In genomic region chrX:8374041-8374825, GRCh38 we compare ENCODE assay signal across 15 cellular contexts.
DNase-seq lines count a peak whose midpoint lies in the region; ATAC-seq, FAIRE-seq and TF ChIP-seq lines count a peak whose summit lies in the region.
"Had no signal": no experiment of that assay in that cellular context is flagged by ENCODE, and none has a peak within 500 bp of the region (broad histone marks: within the 10 kb centered on the region; RNA-seq: fewer than 3 reads in every experiment).

No MANE protein-coding gene starts in this region.

- WGBS in heart right ventricle, 2 donors, result 91 to 94% methylated on average over 7 of the region's 7 CpGs

- peak overlapping the region; percentile 41; the same call in 1 of the 2 replicates for H3K4me2 ChIP-seq in PC-3 (ENCODE audit: low read length)
- H3K4me2 ChIP-seq: BLaER1 treated with 17β-estradiol and CSF1 and Interleukin-3, amounts not matched to agents 10 nM and 100 nM had no signal

- no peak overlapping the region for H3K27ac Mint-ChIP-seq in activated naive CD4-positive, alpha-beta T cell treated with anti-CD3 and anti-CD28 coated beads, Interleukin-2, amount 10 ng/mL, durations not matched to agents 7 days and 5 days
- H3K27ac Mint-ChIP-seq: IgD-negative memory B cell had no signal

- no peaks in the 10 kb centered on the region for H3K4me1 Mint-ChIP-seq in activated naive CD4-positive, alpha-beta T cell treated with anti-CD3 and anti-CD28 coated beads, Interleukin-2, amount 10 ng/mL, durations not matched to agents 7 days and 5 days
- H3K4me1 Mint-ChIP-seq: IgD-negative memory B cell had no signal

- H3K36me3 Mint-ChIP-seq in activated naive CD4-positive, alpha-beta T cell treated with anti-CD3 and anti-CD28 coated beads, Interleukin-2, amount 10 ng/mL, durations not matched to agents 7 days and 5 days, result no peaks in the 10 kb centered on the region
- H3K36me3 Mint-ChIP-seq: IgD-negative memory B cell had no signal

- H3K27me3 ChIP-seq in PC-3 (ENCODE audit: low read length), result no peaks in the 10 kb centered on the region
- no peaks in the 10 kb centered on the region for H3K27me3 ChIP-seq in bronchial epithelial cell (ENCODE audit: control insufficient read depth, insufficient read depth, low read length)
- H3K27me3 ChIP-seq in heart right ventricle, result no peaks in the 10 kb centered on the region
- H3K27me3 ChIP-seq: BLaER1 treated with 17β-estradiol and CSF1 and Interleukin-3, amounts not matched to agents 10 nM and 100 nM had no signal

- ATAC-seq in PC-3 (no peak), heart right ventricle (no peak)

- CTCF ChIA-PET in PC-3 (lab: Charles Lee), result interaction anchor here (0.5 kb wide), 1 partner anchor 233 kb away, joined by 3 read pairs; no protein-coding TSS in a partner anchor
- CTCF ChIA-PET in activated naive CD4-positive, alpha-beta T cell treated with anti-CD3 and anti-CD28 coated beads, Interleukin-2, amount 10 ng/mL, durations not matched to agents 7 days and 5 days (lab: Charles Lee), result no interaction called here

- no peaks in the 10 kb centered on the region for H3K9me3 ChIP-seq in PC-3 (ENCODE audit: low read length)
- H3K9me3 ChIP-seq in heart right ventricle, result peaks cover 0 to 24% (median 0%) of the 10 kb centered on the region in 11 donors

- no peak for FAIRE-seq in bronchial epithelial cell (lab: Jason Lieb, UNC)
- FAIRE-seq: A204.1, HTR-8/SVneo had no signal

- H3K9me3 Mint-ChIP-seq in activated naive CD4-positive, alpha-beta T cell treated with anti-CD3 and anti-CD28 coated beads, Interleukin-2, amount 10 ng/mL, durations not matched to agents 7 days and 5 days, result peaks cover 9% of the 10 kb centered on the region

- DNase-seq in 8988T (peak; percentile 23), PC-3 (peak; percentile 39), bronchial epithelial cell (ENCODE audit: low read depth) (peak; percentile 30), kidney glomerular epithelial cell (lab: John Stamatoyannopoulos, UW) (peak; percentile 0), heart right ventricle (no peak), NCI-H1417 treated with DMSO at 0.1 percent for 48 hours (lab: John Stamatoyannopoulos, UW) (no peak)
- no peak for DNase-seq in NK-92 treated with Interleukin-12 subunit alpha and Interleukin-12 subunit beta, amount 100 ng/mL, for 24 hours (lab: John Stamatoyannopoulos, UW)
- no peak for DNase-seq in activated naive CD4-positive, alpha-beta T cell treated with anti-CD3 and anti-CD28 coated beads, Interleukin-2, amount 10 ng/mL, durations not matched to agents 7 days and 5 days
- DNase-seq: H7, NCI-H187 treated with DMSO at 0.1 percent for 48 hours, NCI-H446 had no signal

- H2AFZ ChIP-seq in PC-3 (ENCODE audit: low read length), result no peak overlapping the region

- H3K4me3 Mint-ChIP-seq in activated naive CD4-positive, alpha-beta T cell treated with anti-CD3 and anti-CD28 coated beads, Interleukin-2, amount 10 ng/mL, durations not matched to agents 7 days and 5 days, result no peak overlapping the region

- TF ChIP-seq CTCF in PC-3 (conservative IDR thresholded peaks at IDR 0.05; ENCODE audit: low read depth, low read length) (no peak), bronchial epithelial cell (IDR thresholded peaks at IDR 0.05; ENCODE audit: insufficient read depth, low read length, severe bottlenecking) (no peak), heart right ventricle (IDR thresholded peaks at IDR 0.05) (no peak)

- no peak overlapping the region for H3K27ac ChIP-seq in PC-3 (ENCODE audit: low read length)
- H3K27ac ChIP-seq in heart right ventricle, result no peak overlapping the region
- H3K27ac ChIP-seq: BLaER1 treated with 17β-estradiol and CSF1 and Interleukin-3, amounts not matched to agents 10 nM and 100 nM had no signal

- no peaks in the 10 kb centered on the region for H3K9me2 ChIP-seq in PC-3 (replicated peaks; ENCODE audit: low read length)

- H4K20me1 ChIP-seq in PC-3 (ENCODE audit: low read length), result no peaks in the 10 kb centered on the region
- H4K20me1 ChIP-seq: BLaER1 treated with 17β-estradiol and CSF1 and Interleukin-3, amounts not matched to agents 10 nM and 100 nM had no signal

- H3K79me2 ChIP-seq in PC-3 (ENCODE audit: low read length), result no peaks in the 10 kb centered on the region

- no peaks in the 10 kb centered on the region for H3F3A ChIP-seq in PC-3 (ENCODE audit: low read length, unreplicated experiment)

- H3K4me3 ChIP-seq in PC-3 (ENCODE audit: low read length) (no peak overlapping the region), bronchial epithelial cell (ENCODE audit: low read depth, low read length) (no peak overlapping the region), heart right ventricle (no peak overlapping the region)
- H3K4me3 ChIP-seq: BLaER1 treated with 17β-estradiol and CSF1 and Interleukin-3, amounts not matched to agents 10 nM and 100 nM had no signal

- peaks cover 10% of the 10 kb centered on the region; the same call in 1 of the 2 replicates for H3K4me1 ChIP-seq in PC-3 (ENCODE audit: insufficient read depth, low read length)
- H3K4me1 ChIP-seq in heart right ventricle, result no peaks in the 10 kb centered on the region
- H3K4me1 ChIP-seq: BLaER1 treated with 17β-estradiol and CSF1 and Interleukin-3, amounts not matched to agents 10 nM and 100 nM had no signal

- no peaks in the 10 kb centered on the region for H3K27me3 Mint-ChIP-seq in activated naive CD4-positive, alpha-beta T cell treated with anti-CD3 and anti-CD28 coated beads, Interleukin-2, amount 10 ng/mL, durations not matched to agents 7 days and 5 days
- H3K27me3 Mint-ChIP-seq: IgD-negative memory B cell had no signal

- H3K36me3 ChIP-seq in PC-3 (ENCODE audit: low read depth, low read length) (no peaks in the 10 kb centered on the region; the same call in 1 of the 2 replicates), bronchial epithelial cell (ENCODE audit: control insufficient read depth, insufficient read depth, low read length) (no peaks in the 10 kb centered on the region), heart right ventricle (no peaks in the 10 kb centered on the region)
- H3K36me3 ChIP-seq: BLaER1 treated with 17β-estradiol and CSF1 and Interleukin-3, amounts not matched to agents 10 nM and 100 nM had no signal

- intact Hi-C loops in PC-3 (cut with micrococcal nuclease) (no loop called here), heart right ventricle (cut with DNase I) (no loop called here)

- no peak overlapping the region for H3K9ac ChIP-seq in PC-3 (ENCODE audit: low read length)
- H3K9ac ChIP-seq: BLaER1 treated with 17β-estradiol and CSF1 and Interleukin-3, amounts not matched to agents 10 nM and 100 nM had no signal

- POLR2A ChIA-PET in PC-3 (lab: Charles Lee; ENCODE audit: unreplicated experiment), result no interaction called here

- BruUV-seq in PC-3 (replicated peaks; lab: Mats Ljungman, UMichigan), result no TSS peak

Comparison
In these comparisons a context has a peak if more than half of its experiments do, and no peak if none do; other contexts are left out.
1. DNase-seq: peak in 8988T (single experiment), PC-3 (single experiment), bronchial epithelial cell (single experiment) and kidney glomerular epithelial cell (single experiment); none in NK-92 treated with Interleukin-12 subunit alpha and Interleukin-12 subunit beta, amount 100 ng/mL, for 24 hours (single experiment), heart right ventricle (0 of 2), NCI-H1417 treated with DMSO at 0.1 percent for 48 hours (single experiment) and activated naive CD4-positive, alpha-beta T cell treated with anti-CD3 and anti-CD28 coated beads, Interleukin-2, amount 10 ng/mL, durations not matched to agents 7 days and 5 days (single experiment).